8 cellular contexts compared by ENCODE assay signal in genomic region chr3:66497288-66497972, GRCh38. TPM values are rescaled to one million over a fixed set of nuclear protein-coding genes. Genes with fewer than 3 reads are reported as not detected.
DNase-seq lines count a peak whose midpoint lies in the region; ATAC-seq, FAIRE-seq and TF ChIP-seq lines count a peak whose summit lies in the region.

No MANE protein-coding gene starts in this region.

- H3K9me3 ChIP-seq in keratinocyte (ENCODE audit: control insufficient read depth, low read depth, low read length): no peaks in the 10 kb centered on the region
- no peaks in the 10 kb centered on the region for H3K9me3 ChIP-seq in tibial nerve
- no peaks in the 10 kb centered on the region for H3K9me3 ChIP-seq in adrenal gland (replicated peaks in 1 of 3)
- H3K9me3 ChIP-seq in ovary: no peaks in the 10 kb centered on the region

- no peak for DNase-seq in activated naive CD4-positive, alpha-beta T cell (lab: John Stamatoyannopoulos, UW)
- no peak for DNase-seq in keratinocyte (ENCODE audit: low read depth, low spot score)
- no peak for DNase-seq in tibial nerve (ENCODE audit: low spot score in 2 of 2)
- no peak for DNase-seq in adrenal gland
- DNase-seq in SIG-M5 treated with dmso at 0.1 percent for 504 hours (lab: John Stamatoyannopoulos, UW; ENCODE audit: unreplicated experiment): no peak
- DNase-seq in ovary: no peak

- peaks cover 57% of the 10 kb centered on the region for H3K79me2 ChIP-seq in keratinocyte (ENCODE audit: control insufficient read depth, insufficient read depth, low read length)

- H3K27ac Mint-ChIP-seq in activated naive CD4-positive, alpha-beta T cell treated with anti-CD3 and anti-CD28 coated beads, Interleukin-2, amount 50 U/mL, for 24 hours: peak overlapping the region; percentile 87
- peak overlapping the region; percentile 89 for H3K27ac Mint-ChIP-seq in activated T-helper 17 cell treated with anti-CD3 and anti-CD28 coated beads, Interleukin-2, amount 50 U/mL, for 72 hours

- TF ChIP-seq POLR2A in tibial nerve (IDR thresholded peaks at IDR 0.05) (no peak), adrenal gland (IDR thresholded peaks at IDR 0.05) (no peak), ovary (IDR thresholded peaks at IDR 0.05) (no peak)

- no peaks in the 10 kb centered on the region for H3K27me3 ChIP-seq in keratinocyte (ENCODE audit: control insufficient read depth, extremely low read depth, insufficient read depth, low read length)
- no peaks in the 10 kb centered on the region for H3K27me3 ChIP-seq in tibial nerve
- no peaks in the 10 kb centered on the region for H3K27me3 ChIP-seq in adrenal gland
- H3K27me3 ChIP-seq in ovary: no peaks in the 10 kb centered on the region

- H3K36me3 ChIP-seq in keratinocyte (ENCODE audit: control insufficient read depth in 2 of 2, extremely low read depth in 1 of 2, insufficient read depth in 2 of 2, low read length in 2 of 2) (no peaks in the 10 kb centered on the region), tibial nerve (no peaks in the 10 kb centered on the region), adrenal gland (replicated peaks in 1 of 2) (no peaks in the 10 kb centered on the region), ovary (no peaks in the 10 kb centered on the region)

- peak overlapping the region; percentile 96 for H3K4me3 Mint-ChIP-seq in activated naive CD4-positive, alpha-beta T cell treated with anti-CD3 and anti-CD28 coated beads, Interleukin-2, amount 50 U/mL, for 24 hours
- peak overlapping the region; percentile 87 for H3K4me3 Mint-ChIP-seq in activated T-helper 17 cell treated with anti-CD3 and anti-CD28 coated beads, Interleukin-2, amount 50 U/mL, for 72 hours

- TF ChIP-seq EP300 in tibial nerve (IDR thresholded peaks at IDR 0.05) (no peak), ovary (IDR thresholded peaks at IDR 0.05) (no peak)

- TF ChIP-seq CTCF in keratinocyte (optimal IDR thresholded peaks at IDR 0.05 in 1 of 3, IDR thresholded peaks at IDR 0.05 in 1 of 3, conservative IDR thresholded peaks at IDR 0.05 in 1 of 3; ENCODE audit: extremely low read depth in 1 of 3, insufficient read depth in 2 of 3, low read length in 3 of 3): no peak
- TF ChIP-seq CTCF in tibial nerve (IDR thresholded peaks at IDR 0.05): no peak
- TF ChIP-seq CTCF in adrenal gland (IDR thresholded peaks at IDR 0.05): no peak
- TF ChIP-seq CTCF in ovary (IDR thresholded peaks at IDR 0.05): no peak

- H3K9me1 ChIP-seq in keratinocyte (ENCODE audit: control insufficient read depth, extremely low read depth, insufficient read depth, low read length): no peaks in the 10 kb centered on the region

- dilution Hi-C loops in keratinocyte (cut with MboI; ENCODE audit: extremely low pct_ligation_motif_present, low sequenced_read_pairs): no loop called here

- H3K4me2 ChIP-seq in keratinocyte (ENCODE audit: control insufficient read depth, extremely low read depth, insufficient read depth, low read depth, low read length): peak overlapping the region; percentile 78

- peaks cover 31% of the 10 kb centered on the region for H3K4me1 ChIP-seq in keratinocyte (ENCODE audit: control insufficient read depth, extremely low read depth, insufficient read depth, low read length)
- H3K4me1 ChIP-seq in tibial nerve: peaks cover 0 to 72% (median 51%) of the 10 kb centered on the region in 4 donors
- H3K4me1 ChIP-seq in adrenal gland (replicated peaks in 1 of 2): peaks cover 0 to 12% of the 10 kb centered on the region in 2 donors
- H3K4me1 ChIP-seq in ovary (ENCODE audit: insufficient read depth): peaks cover 13% of the 10 kb centered on the region

- H3K4me3 ChIP-seq in keratinocyte (ENCODE audit: control insufficient read depth in 2 of 3, extremely low read depth in 1 of 3, insufficient read depth in 2 of 3, low read depth in 1 of 3, low read length in 3 of 3): peak overlapping the region in 1 of 3 experiments; percentile 7
- peak overlapping the region in 1 of 4 donors; percentile 85 for H3K4me3 ChIP-seq in tibial nerve
- no peak overlapping the region for H3K4me3 ChIP-seq in adrenal gland
- H3K4me3 ChIP-seq in ovary: no peak overlapping the region

- WGBS in tibial nerve, 2 donors: 47 to 48% methylated on average over 5 of the region's 5 CpGs
- 81 to 87% (median 85%) methylated on average over 5 of the region's 5 CpGs for WGBS in adrenal gland, 4 donors
- 58 to 67% (median 59%) methylated on average over 5 of the region's 5 CpGs for WGBS in ovary, 3 donors

- no peaks in the 10 kb centered on the region for H3K9me3 Mint-ChIP-seq in activated naive CD4-positive, alpha-beta T cell treated with anti-CD3 and anti-CD28 coated beads, Interleukin-2, amount 50 U/mL, for 24 hours
- no peaks in the 10 kb centered on the region for H3K9me3 Mint-ChIP-seq in activated T-helper 17 cell treated with anti-CD3 and anti-CD28 coated beads, Interleukin-2, amount 50 U/mL, for 72 hours

- peaks cover 86% of the 10 kb centered on the region for H3K4me1 Mint-ChIP-seq in activated naive CD4-positive, alpha-beta T cell treated with anti-CD3 and anti-CD28 coated beads, Interleukin-2, amount 50 U/mL, for 24 hours
- H3K4me1 Mint-ChIP-seq in activated T-helper 17 cell treated with anti-CD3 and anti-CD28 coated beads, Interleukin-2, amount 50 U/mL, for 72 hours: peaks cover 58% of the 10 kb centered on the region

- ATAC-seq in activated T-helper 17 cell treated with anti-CD3 and anti-CD28 coated beads, Interleukin-2, amount 50 U/mL, for 72 hours (replicated peaks): no peak

- H3K27ac ChIP-seq in keratinocyte (ENCODE audit: control insufficient read depth, insufficient read depth, low read length) (no peak overlapping the region), tibial nerve (peak overlapping the region in 3 of 4 donors; percentile 15 to 94 (median 93)), adrenal gland (no peak overlapping the region), ovary (peak overlapping the region in 1 of 2 donors; percentile 9)

- no peaks in the 10 kb centered on the region for H4K20me1 ChIP-seq in keratinocyte (ENCODE audit: control insufficient read depth, extremely low read depth, insufficient read depth, low read length)

- intact Hi-C loops in adrenal gland (cut with DNase I): no loop called here
- intact Hi-C loops in ovary (cut with DNase I): loop anchor here in 2 of 4 donors (5.0 to 10.0 kb wide), 4 partner anchors 45 to 317 kb away; no protein-coding TSS in a partner anchor

- no peak overlapping the region for H3K9ac ChIP-seq in keratinocyte (ENCODE audit: control insufficient read depth, extremely low read depth, insufficient read depth, low read length)

- H3K36me3 Mint-ChIP-seq in activated naive CD4-positive, alpha-beta T cell treated with anti-CD3 and anti-CD28 coated beads, Interleukin-2, amount 50 U/mL, for 24 hours: no peaks in the 10 kb centered on the region
- peaks cover 21% of the 10 kb centered on the region for H3K36me3 Mint-ChIP-seq in activated T-helper 17 cell treated with anti-CD3 and anti-CD28 coated beads, Interleukin-2, amount 50 U/mL, for 72 hours (ENCODE audit: low read depth)

- H2AFZ ChIP-seq in keratinocyte (ENCODE audit: control insufficient read depth, low read length): no peak overlapping the region

- H3K27me3 Mint-ChIP-seq in activated naive CD4-positive, alpha-beta T cell treated with anti-CD3 and anti-CD28 coated beads, Interleukin-2, amount 50 U/mL, for 24 hours: no peaks in the 10 kb centered on the region
- no peaks in the 10 kb centered on the region for H3K27me3 Mint-ChIP-seq in activated T-helper 17 cell treated with anti-CD3 and anti-CD28 coated beads, Interleukin-2, amount 50 U/mL, for 72 hours

- no peak for FAIRE-seq in keratinocyte (lab: Jason Lieb, UNC)

RNA-seq across cellular contexts. Expression of gene LRIG1, which starts 3.4 kb away (rescaled TPM):
- total RNA-seq in activated T-helper 17 cell treated with anti-CD3 and anti-CD28 coated beads, Interleukin-2, amount 50 U/mL, for 72 hours: 10 to 100 TPM; 43.3 to 54.1 TPM
- 6.8 to 18.5 TPM (median 17.2 TPM) in 3 replicates for polyA plus RNA-seq in keratinocyte
- polyA plus RNA-seq in keratinocyte (2011; ENCODE audit: low read depth): 2.9 TPM
- 8.3 and 9.4 TPM in 2 replicates for polyA plus RNA-seq in keratinocyte (2011; cell fraction: cytosol; rRNA removed)
- polyA plus RNA-seq in keratinocyte (2011; cell fraction: nucleus; rRNA removed): 22.2 and 27.2 TPM in 2 replicates
- 4.2 and 16.4 TPM in 2 replicates for polyA plus RNA-seq in keratinocyte (2012; ENCODE audit: low replicate concordance)
- 27.4 to 75.5 TPM (median 34.8 TPM) in 3 replicates for polyA minus RNA-seq in keratinocyte
- 12.9 TPM for polyA minus RNA-seq in keratinocyte (2011; cell fraction: cytosol; rRNA and poly(A)+ RNA removed)
- 26.0 and 36.4 TPM in 2 replicates for polyA minus RNA-seq in keratinocyte (2011; cell fraction: nucleus; rRNA and poly(A)+ RNA removed)
- total RNA-seq in tibial nerve: 10 to 100 TPM; 48.6 to 58.6 (median 52.5) TPM
- 10 to 100 TPM in 2 of 8 donors, 1 to 10 TPM in 6; 2.8 to 13.3 (median 5.8) TPM for total RNA-seq in adrenal gland
- 1 to 10 TPM; 2.9 to 7.2 (median 3.2) TPM for polyA plus RNA-seq in adrenal gland
- total RNA-seq in ovary: 10 to 100 TPM; 29.1 to 60.4 (median 42.6) TPM
- 10 to 100 TPM; 34.8 to 64.8 TPM for polyA plus RNA-seq in ovary

Comparison
In these comparisons a context has a peak if more than half of its experiments do, and no peak if none do; other contexts are left out.
1. H3K27ac ChIP-seq: peak in tibial nerve (3 of 4); none in keratinocyte (single experiment) and adrenal gland (0 of 5).